In the genomic region with DNA sequence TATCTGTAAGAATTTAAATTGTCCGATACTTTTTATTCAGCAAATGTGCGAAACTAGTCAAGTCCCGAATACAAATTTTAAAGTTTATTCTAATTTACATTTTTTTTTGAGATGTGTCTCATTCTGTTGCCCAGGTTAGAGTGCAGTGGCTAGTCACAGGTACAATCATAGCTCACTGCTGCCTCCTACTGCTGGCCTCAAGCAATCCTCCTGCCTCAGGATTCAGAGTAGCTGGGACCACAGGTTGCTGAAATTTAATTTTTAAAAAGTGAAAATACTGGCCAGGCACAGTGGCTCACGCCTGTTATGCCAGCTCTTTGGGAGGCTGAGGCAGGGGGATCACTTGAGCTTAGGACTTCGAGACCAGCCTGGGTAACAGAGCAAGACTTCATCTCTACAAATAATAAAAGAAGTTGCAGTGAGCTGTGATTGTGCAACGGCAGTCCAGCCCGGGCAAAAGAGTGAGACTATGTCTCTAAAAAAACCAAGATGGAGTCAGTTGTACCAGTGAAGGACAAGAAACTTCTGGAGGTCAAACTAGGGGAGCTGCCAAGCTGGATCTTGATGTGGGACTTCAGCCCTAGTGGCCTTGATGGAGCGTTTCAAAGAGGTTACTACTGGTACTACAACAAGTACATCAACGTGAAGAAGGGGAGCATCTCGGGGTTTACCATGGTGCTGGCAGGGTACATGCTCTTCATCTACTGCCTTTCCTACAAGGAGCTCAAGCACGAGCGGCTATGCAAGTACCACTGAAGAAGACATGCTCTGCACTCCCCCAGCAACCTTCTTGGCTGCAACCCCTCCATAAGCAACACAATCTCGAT, we compare ENCODE assay signal across 8 cellular contexts. TPM values are rescaled to one million over a fixed set of nuclear protein-coding genes. Genes with fewer than 3 reads are reported as not detected.
DNase-seq lines count a peak whose midpoint lies in the region; ATAC-seq and TF ChIP-seq lines count a peak whose summit lies in the region.

No MANE protein-coding gene starts in this region.

- TF ChIP-seq EP300 in sigmoid colon (IDR thresholded peaks at IDR 0.05), result no peak

- POLR2A ChIA-PET in activated CD4-positive, alpha-beta T cell treated with anti-CD3 and anti-CD28 coated beads for 36 hours (lab: Charles Lee), result interaction anchor here (1.0 kb wide), 1 partner anchor 14 kb away, joined by 4 read pairs; no protein-coding TSS in a partner anchor

- WGBS in sigmoid colon, 2 donors, result 92 to 94% methylated on average over 13 of the region's 13 CpGs

- no peak overlapping the region for H3K4me3 ChIP-seq in epithelial cell of esophagus (ENCODE audit: low read length)
- H3K4me3 ChIP-seq in sigmoid colon, result no peak overlapping the region

- no peak overlapping the region for H3K27ac ChIP-seq in C4-2B
- no peak overlapping the region for H3K27ac ChIP-seq in sigmoid colon

- H3K4me1 Mint-ChIP-seq in activated CD4-positive, alpha-beta T cell treated with anti-CD3 and anti-CD28 coated beads for 36 hours, result peaks cover 28% of the 10 kb centered on the region

- no peaks in the 10 kb centered on the region for H3K9me3 Mint-ChIP-seq in activated CD4-positive, alpha-beta T cell treated with anti-CD3 and anti-CD28 coated beads for 36 hours (ENCODE audit: low read depth)

- H3K27me3 ChIP-seq in sigmoid colon, result no peaks in the 10 kb centered on the region

- no peaks in the 10 kb centered on the region for H3K27me3 Mint-ChIP-seq in activated CD4-positive, alpha-beta T cell treated with anti-CD3 and anti-CD28 coated beads for 36 hours

- CTCF ChIA-PET in activated CD4-positive, alpha-beta T cell treated with anti-CD3 and anti-CD28 coated beads for 36 hours (lab: Charles Lee), result interaction anchor here (0.6 to 5.7 kb wide), 37 partner anchors 8 to 259 kb away, joined by 3 to 145 read pairs (median 4); a partner anchor contains a TSS

- intact Hi-C loops in activated CD4-positive, alpha-beta T cell treated with anti-CD3 and anti-CD28 coated beads for 36 hours (cut with DNase I, micrococcal nuclease), result loop anchor here (1.0 to 10.0 kb wide), 4 partner anchors 71 to 184 kb away; no protein-coding TSS in a partner anchor
- intact Hi-C loops in sigmoid colon (cut with DNase I), result no loop called here

- no peak for TF ChIP-seq POLR2A in sigmoid colon (IDR thresholded peaks at IDR 0.05)

- peaks cover 46% of the 10 kb centered on the region for H3K36me3 Mint-ChIP-seq in activated CD4-positive, alpha-beta T cell treated with anti-CD3 and anti-CD28 coated beads for 36 hours (ENCODE audit: low read depth)

- DNase-seq in KG1 (lab: John Stamatoyannopoulos, UW) (peak; percentile 31), epithelial cell of esophagus (ENCODE audit: low read depth) (peak; percentile 59), sigmoid colon (no peak), NCI-H128 (lab: John Stamatoyannopoulos, UW; ENCODE audit: unreplicated experiment) (no peak)
- peak; percentile 78 for DNase-seq in activated CD4-positive, alpha-beta T cell treated with anti-CD3 and anti-CD28 coated beads for 36 hours

- no peaks in the 10 kb centered on the region for H3K9me3 ChIP-seq in sigmoid colon

- peak; percentile 84 for ATAC-seq in activated CD4-positive, alpha-beta T cell treated with anti-CD3 and anti-CD28 coated beads for 36 hours
- ATAC-seq in HG03378 (IDR thresholded peaks at IDR 0.05; ENCODE audit: unreplicated experiment), result no peak
- no peak for ATAC-seq in GM21619 (IDR thresholded peaks at IDR 0.05; ENCODE audit: unreplicated experiment)

- peaks cover 0 to 55% (median 5%) of the 10 kb centered on the region in 4 donors for H3K36me3 ChIP-seq in sigmoid colon

- no peak overlapping the region for H3K4me3 Mint-ChIP-seq in activated CD4-positive, alpha-beta T cell treated with anti-CD3 and anti-CD28 coated beads for 36 hours

- peaks cover 0 to 24% (median 18%) of the 10 kb centered on the region in 4 donors for H3K4me1 ChIP-seq in sigmoid colon

- H3K27ac Mint-ChIP-seq in activated CD4-positive, alpha-beta T cell treated with anti-CD3 and anti-CD28 coated beads for 36 hours, result no peak overlapping the region

- peak; percentile 82 for TF ChIP-seq CTCF in C4-2B (conservative IDR thresholded peaks at IDR 0.05)
- peak; percentile 60 for TF ChIP-seq CTCF in epithelial cell of esophagus (IDR thresholded peaks at IDR 0.05; ENCODE audit: insufficient read depth, low read depth, low read length, missing control alignments)
- TF ChIP-seq CTCF in sigmoid colon (IDR thresholded peaks at IDR 0.05), result peak in 3 of 4 experiments; percentile 14 to 25 (median 18)

RNA-seq across cellular contexts. Expression of a gene that starts 5.6 kb away (rescaled TPM):
- total RNA-seq in activated CD4-positive, alpha-beta T cell treated with anti-CD3 and anti-CD28 coated beads for 36 hours, result 10 to 100 TPM; 26.9 to 30.2 TPM
- 10 to 100 TPM in 2 of 4 donors, 1 to 10 TPM in 2; 5.2 to 16.1 (median 10.4) TPM for total RNA-seq in sigmoid colon
- polyA plus RNA-seq in sigmoid colon, result 10 to 100 TPM in 1 of 3 donors, 1 to 10 TPM in 2; 3.9 to 11.0 (median 4.2) TPM

RNA-seq across cellular contexts. Expression of a gene that starts 14.8 kb away (rescaled TPM):
- total RNA-seq in activated CD4-positive, alpha-beta T cell treated with anti-CD3 and anti-CD28 coated beads for 36 hours, result 100 to 1,000 TPM; 575 TPM
- total RNA-seq in sigmoid colon, result 1,000 to 10,000 TPM in 1 of 4 donors, 100 to 1,000 TPM in 3; 488 to 1,652 (median 747) TPM
- 100 to 1,000 TPM; 187 to 412 (median 248) TPM for polyA plus RNA-seq in sigmoid colon

RNA-seq across cellular contexts. Expression of a gene that starts 15.5 kb away (rescaled TPM):
- 10 to 100 TPM; 40.5 to 42.8 TPM for total RNA-seq in activated CD4-positive, alpha-beta T cell treated with anti-CD3 and anti-CD28 coated beads for 36 hours
- total RNA-seq in sigmoid colon, result 10 to 100 TPM; 34.9 to 74.5 (median 56.9) TPM
- polyA plus RNA-seq in sigmoid colon, result 10 to 100 TPM; 13.2 to 24.3 (median 13.9) TPM

RNA-seq across cellular contexts. Expression of a gene that starts 42.3 kb away (rescaled TPM):
- total RNA-seq in activated CD4-positive, alpha-beta T cell treated with anti-CD3 and anti-CD28 coated beads for 36 hours, result under 1 TPM in 1 of 2 experiments, not detected in 1; 0.30 TPM
- 1 to 10 TPM; 1.8 to 6.5 (median 3.1) TPM for total RNA-seq in sigmoid colon
- 1 to 10 TPM; 4.4 to 7.8 (median 6.6) TPM for polyA plus RNA-seq in sigmoid colon

Comparison
In these comparisons a context has a peak if more than half of its experiments do, and no peak if none do; other contexts are left out.
1. CTCF ChIP-seq: peak in every context shown above with its lines; median percentile 82 in C4-2B; 60 in epithelial cell of esophagus; 18 in sigmoid colon.
2. DNase-seq: peak in KG1 (single experiment), activated CD4-positive, alpha-beta T cell treated with anti-CD3 and anti-CD28 coated beads for 36 hours (single experiment) and epithelial cell of esophagus (single experiment); none in sigmoid colon (single experiment) and NCI-H128 (single experiment).